1 cellular context compared by ENCODE assay signal in the genomic region with DNA sequence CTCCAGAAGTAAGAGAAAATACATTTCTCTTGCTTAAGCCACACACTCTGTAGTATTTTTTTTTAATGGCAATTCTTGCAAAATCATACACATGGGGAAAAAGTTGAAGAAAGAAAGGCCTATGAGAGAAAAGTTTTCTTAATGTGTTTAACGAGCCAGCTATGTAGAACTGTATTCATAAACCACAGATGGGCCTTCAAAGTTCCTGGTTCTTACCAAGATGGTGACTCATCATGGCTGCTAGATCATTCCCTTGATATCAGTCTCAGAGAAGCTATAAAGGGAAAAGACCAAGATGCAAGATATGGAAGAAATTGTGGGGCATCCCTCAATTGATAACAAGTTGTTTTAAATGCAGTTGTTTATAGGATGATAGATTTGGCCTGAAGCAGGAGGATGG.
TF ChIP-seq lines count a peak whose summit lies in the region.

No MANE protein-coding gene starts in this region.

TF ChIP-seq in GM23338, 12 proteins besides CTCF, POLR2A, EP300 and RAD21 (continued from another document):
- no peak for TF ChIP-seq ZNF462 (CRISPR knock-in tag; IDR thresholded peaks at IDR 0.05)
- no peak for TF ChIP-seq CREB1 (CRISPR knock-in tag; IDR thresholded peaks at IDR 0.05; ENCODE audit: low read depth)
- TF ChIP-seq EZH2 (IDR thresholded peaks at IDR 0.05; ENCODE audit: low read depth, unreplicated experiment): no peak
- TF ChIP-seq, protein P1, sequence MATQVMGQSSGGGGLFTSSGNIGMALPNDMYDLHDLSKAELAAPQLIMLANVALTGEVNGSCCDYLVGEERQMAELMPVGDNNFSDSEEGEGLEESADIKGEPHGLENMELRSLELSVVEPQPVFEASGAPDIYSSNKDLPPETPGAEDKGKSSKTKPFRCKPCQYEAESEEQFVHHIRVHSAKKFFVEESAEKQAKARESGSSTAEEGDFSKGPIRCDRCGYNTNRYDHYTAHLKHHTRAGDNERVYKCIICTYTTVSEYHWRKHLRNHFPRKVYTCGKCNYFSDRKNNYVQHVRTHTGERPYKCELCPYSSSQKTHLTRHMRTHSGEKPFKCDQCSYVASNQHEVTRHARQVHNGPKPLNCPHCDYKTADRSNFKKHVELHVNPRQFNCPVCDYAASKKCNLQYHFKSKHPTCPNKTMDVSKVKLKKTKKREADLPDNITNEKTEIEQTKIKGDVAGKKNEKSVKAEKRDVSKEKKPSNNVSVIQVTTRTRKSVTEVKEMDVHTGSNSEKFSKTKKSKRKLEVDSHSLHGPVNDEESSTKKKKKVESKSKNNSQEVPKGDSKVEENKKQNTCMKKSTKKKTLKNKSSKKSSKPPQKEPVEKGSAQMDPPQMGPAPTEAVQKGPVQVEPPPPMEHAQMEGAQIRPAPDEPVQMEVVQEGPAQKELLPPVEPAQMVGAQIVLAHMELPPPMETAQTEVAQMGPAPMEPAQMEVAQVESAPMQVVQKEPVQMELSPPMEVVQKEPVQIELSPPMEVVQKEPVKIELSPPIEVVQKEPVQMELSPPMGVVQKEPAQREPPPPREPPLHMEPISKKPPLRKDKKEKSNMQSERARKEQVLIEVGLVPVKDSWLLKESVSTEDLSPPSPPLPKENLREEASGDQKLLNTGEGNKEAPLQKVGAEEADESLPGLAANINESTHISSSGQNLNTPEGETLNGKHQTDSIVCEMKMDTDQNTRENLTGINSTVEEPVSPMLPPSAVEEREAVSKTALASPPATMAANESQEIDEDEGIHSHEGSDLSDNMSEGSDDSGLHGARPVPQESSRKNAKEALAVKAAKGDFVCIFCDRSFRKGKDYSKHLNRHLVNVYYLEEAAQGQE (IDR thresholded peaks at IDR 0.05; ENCODE audit: unreplicated experiment): no peak
- TF ChIP-seq ZNF331 (CRISPR knock-in tag; IDR thresholded peaks at IDR 0.05; ENCODE audit: low read depth): no peak
- TF ChIP-seq STAT1 (IDR thresholded peaks at IDR 0.05; ENCODE audit: unreplicated experiment): no peak
